ENCODE assay signal across 8 cellular contexts in the genomic region with DNA sequence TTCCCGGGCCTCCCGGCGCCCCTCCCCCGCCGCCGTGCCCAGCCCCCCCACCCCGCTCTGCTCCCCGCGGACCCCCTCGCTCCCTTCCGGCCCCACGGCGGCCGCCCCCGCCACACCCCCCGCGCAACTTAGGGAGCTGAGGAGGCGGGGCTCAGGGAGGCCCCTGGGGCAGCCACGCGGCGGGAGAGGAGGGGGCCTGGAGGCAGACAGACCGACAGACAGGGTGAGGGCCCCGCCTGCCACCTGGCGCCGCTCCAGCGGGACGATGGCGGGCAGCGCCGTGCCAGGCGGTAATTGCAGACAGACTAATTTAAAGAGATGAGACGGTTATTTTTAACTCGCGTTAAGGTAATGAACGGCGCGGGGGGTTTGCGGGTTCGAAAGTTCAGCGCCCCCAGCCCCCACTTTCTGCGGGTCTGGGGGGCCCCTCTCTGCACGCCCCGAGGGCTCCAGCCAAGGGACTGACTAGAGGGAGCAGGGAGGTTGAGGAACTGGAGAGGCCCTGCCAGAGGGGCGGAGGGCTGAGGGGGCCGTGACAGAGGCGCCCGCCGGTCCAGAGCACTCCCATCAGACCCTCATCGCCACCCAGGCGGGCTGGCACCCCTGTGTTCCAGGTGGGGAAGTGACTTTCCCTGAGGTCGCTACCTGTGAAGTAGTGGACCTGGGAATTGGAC.
DNase-seq lines count a peak whose midpoint lies in the region; TF ChIP-seq lines count a peak whose summit lies in the region.

No MANE protein-coding gene starts in this region.

- peak overlapping the region; percentile 49 for H3K27ac ChIP-seq in rectal smooth muscle tissue (ENCODE audit: low read depth, low read length)

- H3K27me3 ChIP-seq in endocrine pancreas (ENCODE audit: control insufficient read depth, insufficient read depth, low read length) (no peaks in the 10 kb centered on the region), rectal smooth muscle tissue (ENCODE audit: control insufficient read depth, insufficient read depth, low read length) (peaks cover 7% of the 10 kb centered on the region)

- no peaks in the 10 kb centered on the region for H3K4me1 ChIP-seq in endocrine pancreas (ENCODE audit: control insufficient read depth, insufficient read depth, low read length)
- H3K4me1 ChIP-seq in rectal smooth muscle tissue (ENCODE audit: control insufficient read depth, insufficient read depth, low read length), result peaks cover 10% of the 10 kb centered on the region

- no peaks in the 10 kb centered on the region for H3K36me3 ChIP-seq in endocrine pancreas (ENCODE audit: control insufficient read depth, insufficient read depth, low read length)
- H3K36me3 ChIP-seq in rectal smooth muscle tissue (ENCODE audit: control insufficient read depth, insufficient read depth, low read length), result no peaks in the 10 kb centered on the region

- peak overlapping the region; percentile 48 for H3K9ac ChIP-seq in endocrine pancreas (ENCODE audit: control insufficient read depth, insufficient read depth, low read length)
- H3K9ac ChIP-seq in rectal smooth muscle tissue (ENCODE audit: low read length), result no peak overlapping the region

- no peak overlapping the region for H3K4me3 ChIP-seq in endocrine pancreas (ENCODE audit: control insufficient read depth, insufficient read depth, low read length)
- peak overlapping the region; percentile 59 for H3K4me3 ChIP-seq in rectal smooth muscle tissue (ENCODE audit: low read length)

- H3K9me3 ChIP-seq in endocrine pancreas (ENCODE audit: control insufficient read depth, low read length), result no peaks in the 10 kb centered on the region

- DNase-seq in stimulated activated CD8-positive, alpha-beta memory T cell treated with anti-CD3 and anti-CD28 coated beads, Interleukin-12 subunit alpha, Interleukin-12 subunit beta, amount 100 ng/mL, for 4 hours (ENCODE audit: low read depth), result peak; percentile 29
- no peak for DNase-seq in stimulated activated CD8-positive, alpha-beta memory T cell treated with anti-CD3 and anti-CD28 coated beads, Interleukin-4, amount 100 ng/mL, for 48 hours
- peak; percentile 24 for DNase-seq in T follicular helper cell (ENCODE audit: low read depth)
- no peak for DNase-seq in erythroblast (lab: John Stamatoyannopoulos, UW)
- DNase-seq in NOMO-1 treated with dmso at 0.1 percent for 144 hours (lab: John Stamatoyannopoulos, UW; ENCODE audit: unreplicated experiment), result no peak
- DNase-seq in Kasumi-1 (lab: John Stamatoyannopoulos, UW), result no peak

- TF ChIP-seq POLR2A in erythroblast (IDR thresholded peaks at IDR 0.05; ENCODE audit: low read length), result no peak

Comparison
In these comparisons a context has a peak if more than half of its experiments do, and no peak if none do; other contexts are left out.
1. DNase-seq: peak in stimulated activated CD8-positive, alpha-beta memory T cell treated with anti-CD3 and anti-CD28 coated beads, Interleukin-12 subunit alpha, Interleukin-12 subunit beta, amount 100 ng/mL, for 4 hours (single experiment) and T follicular helper cell (single experiment); none in stimulated activated CD8-positive, alpha-beta memory T cell treated with anti-CD3 and anti-CD28 coated beads, Interleukin-4, amount 100 ng/mL, for 48 hours (single experiment), erythroblast (0 of 2), NOMO-1 treated with dmso at 0.1 percent for 144 hours (single experiment) and Kasumi-1 (0 of 2).